In the genomic region with DNA sequence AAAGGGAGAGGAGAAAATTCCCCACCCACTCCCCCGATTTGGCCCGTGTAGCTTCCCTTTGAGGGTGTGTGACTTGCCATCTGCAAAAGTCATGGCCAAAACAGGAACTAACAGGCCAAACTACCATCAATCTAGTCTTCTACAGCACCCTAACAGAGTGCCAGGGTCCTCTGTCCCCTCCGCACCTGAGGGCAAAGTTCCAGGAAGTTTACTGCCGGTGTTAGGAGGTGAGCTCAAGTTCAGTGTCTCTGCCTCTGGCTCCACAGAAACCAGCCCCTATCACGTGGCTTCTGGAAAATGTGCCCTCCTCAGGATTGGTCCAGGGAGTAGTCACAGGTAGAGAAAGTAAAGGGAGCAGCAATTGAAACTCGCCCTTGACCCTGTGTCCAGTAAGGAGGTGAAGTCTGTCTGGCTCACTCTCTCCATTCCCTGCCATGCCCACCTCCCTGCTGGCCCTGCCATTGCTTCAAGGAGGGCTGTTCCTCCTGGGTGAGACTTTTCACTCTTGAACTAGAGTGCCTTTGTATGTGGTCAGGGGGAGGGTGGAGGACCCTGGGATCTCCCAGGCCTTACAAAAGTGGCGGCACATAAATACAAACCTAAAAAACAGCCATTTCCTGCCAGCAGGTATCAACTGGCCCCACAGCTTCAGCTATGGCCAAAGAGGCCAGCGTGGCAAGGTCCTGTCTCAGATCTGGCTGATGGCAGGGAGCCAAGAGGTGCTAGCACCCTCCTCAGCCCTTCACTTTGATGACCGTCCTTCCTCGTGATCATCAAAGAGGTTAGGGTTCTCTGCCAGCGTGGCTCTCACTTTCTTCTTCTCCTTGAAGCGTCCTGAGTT, we compare ENCODE assay signal across 1 cellular context.
A peak's percentile ranks its signal among the peaks of the same experiment; 100 is the strongest.
TF ChIP-seq lines count a peak whose summit lies in the region.

No MANE protein-coding gene starts in this region.

TF ChIP-seq in HepG2, 621 proteins besides CTCF, POLR2A, EP300 and RAD21 (continued from another document):
- TF ChIP-seq, protein P1, sequence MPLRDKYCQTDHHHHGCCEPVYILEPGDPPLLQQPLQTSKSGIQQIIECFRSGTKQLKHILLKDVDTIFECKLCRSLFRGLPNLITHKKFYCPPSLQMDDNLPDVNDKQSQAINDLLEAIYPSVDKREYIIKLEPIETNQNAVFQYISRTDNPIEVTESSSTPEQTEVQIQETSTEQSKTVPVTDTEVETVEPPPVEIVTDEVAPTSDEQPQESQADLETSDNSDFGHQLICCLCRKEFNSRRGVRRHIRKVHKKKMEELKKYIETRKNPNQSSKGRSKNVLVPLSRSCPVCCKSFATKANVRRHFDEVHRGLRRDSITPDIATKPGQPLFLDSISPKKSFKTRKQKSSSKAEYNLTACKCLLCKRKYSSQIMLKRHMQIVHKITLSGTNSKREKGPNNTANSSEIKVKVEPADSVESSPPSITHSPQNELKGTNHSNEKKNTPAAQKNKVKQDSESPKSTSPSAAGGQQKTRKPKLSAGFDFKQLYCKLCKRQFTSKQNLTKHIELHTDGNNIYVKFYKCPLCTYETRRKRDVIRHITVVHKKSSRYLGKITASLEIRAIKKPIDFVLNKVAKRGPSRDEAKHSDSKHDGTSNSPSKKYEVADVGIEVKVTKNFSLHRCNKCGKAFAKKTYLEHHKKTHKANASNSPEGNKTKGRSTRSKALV (CRISPR knock-in tag; IDR thresholded peaks at IDR 0.05) = 0 out of 2 replicates have a peak, but pooled peaks have one; percentile 59
- TF ChIP-seq HDAC2 (CRISPR knock-in tag; IDR thresholded peaks at IDR 0.05) (peak; percentile 76; the same call in 1 of the 2 replicates), ZBTB46 (CRISPR knock-in tag; IDR thresholded peaks at IDR 0.05; ENCODE audit: borderline replicate concordance) (no peak), SRSF9 (IDR thresholded peaks at IDR 0.05; ENCODE audit: borderline replicate concordance, insufficient read depth, low read depth, low read length, poor library complexity, severe bottlenecking) (no peak), TCF12 (IDR thresholded peaks at IDR 0.05) (no peak), TCF12 (CRISPR knock-in tag; IDR thresholded peaks at IDR 0.05) (no peak), CHD2 (IDR thresholded peaks at IDR 0.05; ENCODE audit: low read depth, low read length) (no peak)
- TF ChIP-seq, protein P2, sequence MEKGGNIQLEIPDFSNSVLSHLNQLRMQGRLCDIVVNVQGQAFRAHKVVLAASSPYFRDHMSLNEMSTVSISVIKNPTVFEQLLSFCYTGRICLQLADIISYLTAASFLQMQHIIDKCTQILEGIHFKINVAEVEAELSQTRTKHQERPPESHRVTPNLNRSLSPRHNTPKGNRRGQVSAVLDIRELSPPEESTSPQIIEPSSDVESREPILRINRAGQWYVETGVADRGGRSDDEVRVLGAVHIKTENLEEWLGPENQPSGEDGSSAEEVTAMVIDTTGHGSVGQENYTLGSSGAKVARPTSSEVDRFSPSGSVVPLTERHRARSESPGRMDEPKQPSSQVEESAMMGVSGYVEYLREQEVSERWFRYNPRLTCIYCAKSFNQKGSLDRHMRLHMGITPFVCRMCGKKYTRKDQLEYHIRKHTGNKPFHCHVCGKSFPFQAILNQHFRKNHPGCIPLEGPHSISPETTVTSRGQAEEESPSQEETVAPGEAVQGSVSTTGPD (CRISPR knock-in tag; IDR thresholded peaks at IDR 0.05) = no peak
